Comparison of ENCODE assay signal across 14 cellular contexts in genomic region chr19:5452594-5453565, GRCh38. TPM values are rescaled to one million over a fixed set of nuclear protein-coding genes. Genes with fewer than 3 reads are reported as not detected.
A peak's percentile ranks its signal among the peaks of the same experiment; 100 is the strongest.
DNase-seq lines count a peak whose midpoint lies in the region; ATAC-seq, FAIRE-seq and TF ChIP-seq lines count a peak whose summit lies in the region.
"Had no signal": no experiment of that assay in that cellular context is flagged by ENCODE, and none has a peak within 500 bp of the region (broad histone marks: within the 10 kb centered on the region; RNA-seq: fewer than 3 reads in every experiment).

No MANE protein-coding gene starts in this region.

- CTCF ChIA-PET in Caco-2 (lab: Charles Lee) = no interaction called here

- H3K27me3 ChIP-seq in Caco-2 (replicated peaks; ENCODE audit: control insufficient read depth, insufficient read depth, low read length) (no peaks in the 10 kb centered on the region), gastrocnemius medialis (peaks cover 11 to 19% (median 15%) of the 10 kb centered on the region in 3 donors)

- in situ Hi-C loops in gastrocnemius medialis (cut with MboI; ENCODE audit: low sequenced_read_pairs in 4 of 4) = no loop called here

- TF ChIP-seq CTCF in Caco-2 (IDR thresholded peaks at IDR 0.05; ENCODE audit: insufficient read depth in 1 of 2, low read depth in 1 of 2, low read length in 1 of 2, severe bottlenecking in 1 of 2, unreplicated experiment in 1 of 2) (no peak), coronary artery (IDR thresholded peaks at IDR 0.05) (no peak), gastrocnemius medialis (IDR thresholded peaks at IDR 0.05 in 4 of 5, conservative IDR thresholded peaks at IDR 0.05 in 1 of 5) (no peak)

- H3K4me3 Mint-ChIP-seq in Caco-2 (ENCODE audit: unreplicated experiment) = no peak overlapping the region
- H3K4me3 Mint-ChIP-seq: CD8-positive, alpha-beta memory T cell; endodermal cell had no signal

- H3K36me3 Mint-ChIP-seq in Caco-2 (ENCODE audit: insufficient read depth, unreplicated experiment) = no peaks in the 10 kb centered on the region
- H3K36me3 Mint-ChIP-seq: CD8-positive, alpha-beta memory T cell had no signal

- TF ChIP-seq POLR2A in H54 (IDR thresholded peaks at IDR 0.05; ENCODE audit: low read depth, low read length) = no peak
- no peak for TF ChIP-seq POLR2A in gastrocnemius medialis (IDR thresholded peaks at IDR 0.05)

- no peaks in the 10 kb centered on the region for H3K9me3 Mint-ChIP-seq in Caco-2 (ENCODE audit: unreplicated experiment)

- POLR2A ChIA-PET in Caco-2 (lab: Charles Lee) = no interaction called here

- intact Hi-C loops in Caco-2 (cut with micrococcal nuclease; ENCODE audit: unreplicated experiment) (no loop called here), gastrocnemius medialis (cut with DNase I; ENCODE audit: low total_unique reads) (no loop called here)

- no peak overlapping the region for H3K27ac Mint-ChIP-seq in Caco-2 (ENCODE audit: unreplicated experiment)
- H3K27ac Mint-ChIP-seq: CD8-positive, alpha-beta memory T cell; endodermal cell had no signal

- no peak overlapping the region for H3K27ac ChIP-seq in coronary artery
- no peak overlapping the region for H3K27ac ChIP-seq in gastrocnemius medialis
- H3K27ac ChIP-seq: sigmoid colon, upper lobe of right lung had no signal

- peaks cover 5% of the 10 kb centered on the region for H3K4me1 Mint-ChIP-seq in Caco-2 (ENCODE audit: low read depth, unreplicated experiment)
- H3K4me1 Mint-ChIP-seq: CD8-positive, alpha-beta memory T cell; endodermal cell had no signal

- peaks cover 4% of the 10 kb centered on the region; the same call in 1 of the 2 replicates for H3K9me3 ChIP-seq in Caco-2
- no peaks in the 10 kb centered on the region for H3K9me3 ChIP-seq in gastrocnemius medialis
- H3K9me3 ChIP-seq: sigmoid colon, upper lobe of right lung had no signal

- peak; percentile 42 to 57 for DNase-seq in Caco-2
- peak; percentile 67 for DNase-seq in H54 (ENCODE audit: insufficient read length, low spot score)
- DNase-seq in OCI-M1 (lab: John Stamatoyannopoulos, UW) = peak; percentile 67
- DNase-seq in dermis blood vessel endothelial cell = peak; percentile 35
- DNase-seq in T-helper 1 cell = no peak
- DNase-seq in foreskin melanocyte = no peak
- DNase-seq in coronary artery (ENCODE audit: low spot score) = no peak
- no peak for DNase-seq in gastrocnemius medialis
- DNase-seq: amniotic stem cell; CD8-positive, alpha-beta memory T cell; endodermal cell; NCI-H2081; sigmoid colon; upper lobe of right lung had no signal

- H3K4me1 ChIP-seq in Caco-2 = no peaks in the 10 kb centered on the region
- no peaks in the 10 kb centered on the region for H3K4me1 ChIP-seq in gastrocnemius medialis
- H3K4me1 ChIP-seq: sigmoid colon, upper lobe of right lung had no signal

- H3K4me3 ChIP-seq in Caco-2 (ENCODE audit: low read depth, low read length) = no peak overlapping the region
- no peak overlapping the region for H3K4me3 ChIP-seq in coronary artery
- no peak overlapping the region for H3K4me3 ChIP-seq in gastrocnemius medialis
- H3K4me3 ChIP-seq: sigmoid colon, upper lobe of right lung had no signal

- BruUV-seq in Caco-2 (replicated peaks; lab: Mats Ljungman, UMichigan) = no TSS peak

- no peaks in the 10 kb centered on the region for H3K27me3 Mint-ChIP-seq in Caco-2 (ENCODE audit: insufficient read depth, unreplicated experiment)

- no peak for FAIRE-seq in H54 (lab: Jason Lieb, UNC)

- no peaks in the 10 kb centered on the region for H3K36me3 ChIP-seq in Caco-2 (ENCODE audit: control insufficient read depth, insufficient read depth, low read length)
- no peaks in the 10 kb centered on the region for H3K36me3 ChIP-seq in gastrocnemius medialis
- H3K36me3 ChIP-seq: sigmoid colon, upper lobe of right lung had no signal

- no peak for ATAC-seq in gastrocnemius medialis
- ATAC-seq: upper lobe of right lung had no signal

RNA-seq across cellular contexts. Expression of gene ZNRF4, which starts 2.3 kb away (rescaled TPM):
- total RNA-seq in Caco-2 (2022) (not detected in 2 replicates), dermis blood vessel endothelial cell (not detected in 2 replicates), gastrocnemius medialis (not detected)
- total RNA-seq: CD8-positive, alpha-beta memory T cell; endodermal cell; sigmoid colon; upper lobe of right lung had no signal

Comparison
In these comparisons a context has a peak if more than half of its experiments do, and no peak if none do; other contexts are left out.
1. DNase-seq: peak in Caco-2 (2 of 2), H54 (single experiment), OCI-M1 (single experiment) and dermis blood vessel endothelial cell (single experiment); none in T-helper 1 cell (0 of 5), foreskin melanocyte (single experiment), coronary artery (single experiment) and gastrocnemius medialis (0 of 2).